In genomic region chr13:111981006-111981405, GRCh38 we compare ENCODE assay signal across 7 cellular contexts.
"Had no signal": no experiment of that assay in that cellular context is flagged by ENCODE, and none has a peak within 500 bp of the region (broad histone marks: within the 10 kb centered on the region; RNA-seq: fewer than 3 reads in every experiment).

No MANE protein-coding gene starts in this region.

- H3K4me3 ChIP-seq: GM23338 had no signal

- H3K9me3 Mint-ChIP-seq: GM23338 had no signal

- H3K36me3 Mint-ChIP-seq: IgD-negative memory B cell had no signal

- H3K27ac ChIP-seq: HL-60 had no signal

- FAIRE-seq: HepG2 had no signal

- DNase-seq: H7, HCEC 1CT, KBM-7 had no signal

- H3K4me2 ChIP-seq: GM23338 had no signal

- H3K4me1 Mint-ChIP-seq: GM23338, IgD-negative memory B cell had no signal

- ATAC-seq: GM23338, HepG2 had no signal

- H3K27ac Mint-ChIP-seq: GM23338, IgD-negative memory B cell had no signal

- H3K4me3 Mint-ChIP-seq: GM23338, IgD-negative memory B cell had no signal
